1 cellular context compared by ENCODE assay signal in the genomic region with DNA sequence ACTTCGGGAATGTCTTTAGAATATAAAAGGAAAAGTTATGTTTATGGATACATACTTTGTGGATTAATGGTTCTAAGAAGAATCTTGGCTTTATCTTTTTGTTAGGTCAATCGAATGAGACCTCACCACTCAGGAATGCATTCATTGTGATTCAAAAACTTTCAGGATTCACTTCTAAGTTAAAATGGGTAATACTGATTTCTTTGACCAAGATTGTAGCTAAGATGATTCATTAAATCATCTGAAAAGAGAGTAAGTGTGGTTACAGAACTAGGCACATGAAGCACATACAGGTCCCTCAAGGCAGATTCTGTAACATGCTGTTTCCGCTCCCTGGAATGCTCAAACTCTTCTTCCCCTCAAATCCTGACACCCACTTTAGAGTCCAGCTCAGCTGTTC.
TF ChIP-seq lines count a peak whose summit lies in the region.

No MANE protein-coding gene starts in this region.

TF ChIP-seq in IMR-90, 13 proteins besides CTCF, POLR2A, EP300 and RAD21 (continued from another document):
- TF ChIP-seq CEBPB (IDR thresholded peaks at IDR 0.05; ENCODE audit: low read depth, low read length) (no peak), BHLHE40 (IDR thresholded peaks at IDR 0.05; ENCODE audit: low read depth, low read length) (no peak), FOS (IDR thresholded peaks at IDR 0.05; ENCODE audit: low read depth, low read length) (no peak), MAFK (IDR thresholded peaks at IDR 0.05; ENCODE audit: low read depth, low read length) (no peak), MXI1 (IDR thresholded peaks at IDR 0.05; ENCODE audit: borderline replicate concordance, low read depth, low read length) (no peak), MAZ (IDR thresholded peaks at IDR 0.05; ENCODE audit: borderline replicate concordance, low read depth, low read length) (no peak), NFE2L2 (IDR thresholded peaks at IDR 0.05; ENCODE audit: low read depth, low read length) (no peak), SMC3 (IDR thresholded peaks at IDR 0.05; ENCODE audit: low read depth, low read length) (no peak), CHD1 (IDR thresholded peaks at IDR 0.05; ENCODE audit: low read depth, low read length) (no peak)
- TF ChIP-seq, protein P1, sequence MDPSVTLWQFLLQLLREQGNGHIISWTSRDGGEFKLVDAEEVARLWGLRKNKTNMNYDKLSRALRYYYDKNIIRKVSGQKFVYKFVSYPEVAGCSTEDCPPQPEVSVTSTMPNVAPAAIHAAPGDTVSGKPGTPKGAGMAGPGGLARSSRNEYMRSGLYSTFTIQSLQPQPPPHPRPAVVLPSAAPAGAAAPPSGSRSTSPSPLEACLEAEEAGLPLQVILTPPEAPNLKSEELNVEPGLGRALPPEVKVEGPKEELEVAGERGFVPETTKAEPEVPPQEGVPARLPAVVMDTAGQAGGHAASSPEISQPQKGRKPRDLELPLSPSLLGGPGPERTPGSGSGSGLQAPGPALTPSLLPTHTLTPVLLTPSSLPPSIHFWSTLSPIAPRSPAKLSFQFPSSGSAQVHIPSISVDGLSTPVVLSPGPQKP (IDR thresholded peaks at IDR 0.05; ENCODE audit: borderline replicate concordance, low read depth, low read length), result no peak
- TF ChIP-seq, protein P2, sequence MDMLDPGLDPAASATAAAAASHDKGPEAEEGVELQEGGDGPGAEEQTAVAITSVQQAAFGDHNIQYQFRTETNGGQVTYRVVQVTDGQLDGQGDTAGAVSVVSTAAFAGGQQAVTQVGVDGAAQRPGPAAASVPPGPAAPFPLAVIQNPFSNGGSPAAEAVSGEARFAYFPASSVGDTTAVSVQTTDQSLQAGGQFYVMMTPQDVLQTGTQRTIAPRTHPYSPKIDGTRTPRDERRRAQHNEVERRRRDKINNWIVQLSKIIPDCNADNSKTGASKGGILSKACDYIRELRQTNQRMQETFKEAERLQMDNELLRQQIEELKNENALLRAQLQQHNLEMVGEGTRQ (IDR thresholded peaks at IDR 0.05; ENCODE audit: low read depth, low read length), result no peak
